8 cellular contexts compared by ENCODE assay signal in the genomic region with DNA sequence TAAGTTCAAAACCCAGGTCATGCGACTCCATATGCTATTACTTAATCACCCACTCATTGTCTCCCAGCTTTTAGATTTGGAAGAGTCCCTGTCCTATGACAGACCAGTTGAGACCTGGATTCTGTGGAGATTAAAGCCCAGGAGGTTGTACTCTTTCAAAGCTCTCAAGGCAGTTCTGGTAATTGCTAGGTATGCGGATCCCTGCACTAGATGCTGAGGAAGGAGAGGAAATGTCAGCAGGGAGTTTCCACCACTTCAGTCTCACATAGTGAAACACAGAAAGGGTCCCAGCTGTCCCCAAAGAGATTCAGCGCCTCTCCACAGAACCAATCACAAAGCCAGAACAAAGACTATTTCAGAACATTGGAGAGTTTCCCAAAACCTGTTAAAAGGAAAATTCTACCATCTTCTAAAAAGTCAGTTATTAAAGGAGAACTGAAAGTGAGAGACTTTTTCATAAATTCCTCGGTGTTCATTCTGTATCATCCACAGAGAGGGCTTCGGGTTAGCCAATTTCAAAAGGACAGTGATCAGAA. TPM values are rescaled to one million over a fixed set of nuclear protein-coding genes. Genes with fewer than 3 reads are reported as not detected.
DNase-seq lines count a peak whose midpoint lies in the region; ATAC-seq and TF ChIP-seq lines count a peak whose summit lies in the region.

No MANE protein-coding gene starts in this region.

- peaks cover 16% of the 10 kb centered on the region for H3K9me3 Mint-ChIP-seq in WTC11
- peaks cover 5% of the 10 kb centered on the region for H3K9me3 Mint-ChIP-seq in type B pancreatic cell
- peaks cover 4% of the 10 kb centered on the region for H3K9me3 Mint-ChIP-seq in osteocyte (ENCODE audit: unreplicated experiment)

- POLR2A ChIA-PET in WTC11 (lab: Charles Lee): no interaction called here

- H3K36me3 Mint-ChIP-seq in WTC11 (peaks cover 57% of the 10 kb centered on the region), type B pancreatic cell (peaks cover 28% of the 10 kb centered on the region), osteocyte (ENCODE audit: unreplicated experiment) (peaks cover 47% of the 10 kb centered on the region)

- no peak for TF ChIP-seq POLR2A in vagina (IDR thresholded peaks at IDR 0.05)

- CTCF ChIA-PET in WTC11 (lab: Charles Lee): no interaction called here

- H3K4me1 Mint-ChIP-seq in WTC11 (peaks cover 16% of the 10 kb centered on the region), type B pancreatic cell (ENCODE audit: unreplicated experiment) (peaks cover 9% of the 10 kb centered on the region), osteocyte (ENCODE audit: unreplicated experiment) (peaks cover 15% of the 10 kb centered on the region)

- no peak for TF ChIP-seq CTCF in WTC11 (IDR thresholded peaks at IDR 0.05)
- no peak for TF ChIP-seq CTCF in vagina (IDR thresholded peaks at IDR 0.05)
- no peak for TF ChIP-seq CTCF in type B pancreatic cell (conservative IDR thresholded peaks at IDR 0.05)
- TF ChIP-seq CTCF in osteocyte (IDR thresholded peaks at IDR 0.05): no peak

- peaks cover 68% of the 10 kb centered on the region for H3K4me1 ChIP-seq in vagina

- H3K4me3 Mint-ChIP-seq in WTC11 (no peak overlapping the region), type B pancreatic cell (no peak overlapping the region), osteocyte (ENCODE audit: unreplicated experiment) (no peak overlapping the region)

- H3K36me3 ChIP-seq in vagina: peaks cover 0 to 22% of the 10 kb centered on the region in 2 donors

- intact Hi-C loops in vagina (cut with DNase I): no loop called here

- H3K27me3 ChIP-seq in vagina: no peaks in the 10 kb centered on the region

- ATAC-seq in HG02981 (IDR thresholded peaks at IDR 0.05; ENCODE audit: unreplicated experiment) (peak; percentile 61), WTC11 (peak; percentile 64)

- H3K27ac ChIP-seq in vagina: peak overlapping the region; percentile 9

- no peak overlapping the region for H3K27ac Mint-ChIP-seq in WTC11
- no peak overlapping the region for H3K27ac Mint-ChIP-seq in type B pancreatic cell
- no peak overlapping the region for H3K27ac Mint-ChIP-seq in osteocyte (ENCODE audit: unreplicated experiment)

- peak; percentile 17 for DNase-seq in stimulated activated CD4-positive, alpha-beta T cell treated with anti-CD3 and anti-CD28 coated beads, Interleukin-4, amount 100 ng/mL, for 24 hours
- no peak for DNase-seq in stimulated activated CD4-positive, alpha-beta T cell treated with anti-CD3 and anti-CD28 coated beads, Interleukin-1b, Interleukin-23, amount 100 ng/mL, for 48 hours
- DNase-seq in WTC11 (ENCODE audit: low spot score) (no peak), vagina (ENCODE audit: extremely low spot score in 2 of 2) (no peak), type B pancreatic cell (ENCODE audit: extremely low spot score, unreplicated experiment) (no peak), mesenteric fat pad (ENCODE audit: low spot score) (no peak), osteocyte (ENCODE audit: extremely low spot score, unreplicated experiment) (no peak)

- H3K27me3 Mint-ChIP-seq in WTC11 (ENCODE audit: low read depth) (peaks cover 3% of the 10 kb centered on the region; the same call in 1 of the 2 replicates), type B pancreatic cell (no peaks in the 10 kb centered on the region), osteocyte (ENCODE audit: unreplicated experiment) (no peaks in the 10 kb centered on the region)

- no peaks in the 10 kb centered on the region for H3K9me3 ChIP-seq in vagina

- no peak overlapping the region for H3K4me3 ChIP-seq in vagina

TF ChIP-seq in WTC11, 78 proteins besides CTCF, POLR2A, EP300 and RAD21:
- no peak for TF ChIP-seq CREB1 (CRISPR knock-in tag; IDR thresholded peaks at IDR 0.05)
- TF ChIP-seq, protein P1, sequence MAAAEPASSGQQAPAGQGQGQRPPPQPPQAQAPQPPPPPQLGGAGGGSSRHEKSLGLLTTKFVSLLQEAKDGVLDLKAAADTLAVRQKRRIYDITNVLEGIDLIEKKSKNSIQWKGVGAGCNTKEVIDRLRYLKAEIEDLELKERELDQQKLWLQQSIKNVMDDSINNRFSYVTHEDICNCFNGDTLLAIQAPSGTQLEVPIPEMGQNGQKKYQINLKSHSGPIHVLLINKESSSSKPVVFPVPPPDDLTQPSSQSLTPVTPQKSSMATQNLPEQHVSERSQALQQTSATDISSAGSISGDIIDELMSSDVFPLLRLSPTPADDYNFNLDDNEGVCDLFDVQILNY (CRISPR knock-in tag; IDR thresholded peaks at IDR 0.05): no peak
- TF ChIP-seq, protein P2, sequence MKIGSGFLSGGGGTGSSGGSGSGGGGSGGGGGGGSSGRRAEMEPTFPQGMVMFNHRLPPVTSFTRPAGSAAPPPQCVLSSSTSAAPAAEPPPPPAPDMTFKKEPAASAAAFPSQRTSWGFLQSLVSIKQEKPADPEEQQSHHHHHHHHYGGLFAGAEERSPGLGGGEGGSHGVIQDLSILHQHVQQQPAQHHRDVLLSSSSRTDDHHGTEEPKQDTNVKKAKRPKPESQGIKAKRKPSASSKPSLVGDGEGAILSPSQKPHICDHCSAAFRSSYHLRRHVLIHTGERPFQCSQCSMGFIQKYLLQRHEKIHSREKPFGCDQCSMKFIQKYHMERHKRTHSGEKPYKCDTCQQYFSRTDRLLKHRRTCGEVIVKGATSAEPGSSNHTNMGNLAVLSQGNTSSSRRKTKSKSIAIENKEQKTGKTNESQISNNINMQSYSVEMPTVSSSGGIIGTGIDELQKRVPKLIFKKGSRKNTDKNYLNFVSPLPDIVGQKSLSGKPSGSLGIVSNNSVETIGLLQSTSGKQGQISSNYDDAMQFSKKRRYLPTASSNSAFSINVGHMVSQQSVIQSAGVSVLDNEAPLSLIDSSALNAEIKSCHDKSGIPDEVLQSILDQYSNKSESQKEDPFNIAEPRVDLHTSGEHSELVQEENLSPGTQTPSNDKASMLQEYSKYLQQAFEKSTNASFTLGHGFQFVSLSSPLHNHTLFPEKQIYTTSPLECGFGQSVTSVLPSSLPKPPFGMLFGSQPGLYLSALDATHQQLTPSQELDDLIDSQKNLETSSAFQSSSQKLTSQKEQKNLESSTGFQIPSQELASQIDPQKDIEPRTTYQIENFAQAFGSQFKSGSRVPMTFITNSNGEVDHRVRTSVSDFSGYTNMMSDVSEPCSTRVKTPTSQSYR (CRISPR knock-in tag; IDR thresholded peaks at IDR 0.05): no peak
- TF ChIP-seq, protein P3, sequence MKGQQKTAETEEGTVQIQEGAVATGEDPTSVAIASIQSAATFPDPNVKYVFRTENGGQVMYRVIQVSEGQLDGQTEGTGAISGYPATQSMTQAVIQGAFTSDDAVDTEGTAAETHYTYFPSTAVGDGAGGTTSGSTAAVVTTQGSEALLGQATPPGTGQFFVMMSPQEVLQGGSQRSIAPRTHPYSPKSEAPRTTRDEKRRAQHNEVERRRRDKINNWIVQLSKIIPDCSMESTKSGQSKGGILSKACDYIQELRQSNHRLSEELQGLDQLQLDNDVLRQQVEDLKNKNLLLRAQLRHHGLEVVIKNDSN (CRISPR knock-in tag; IDR thresholded peaks at IDR 0.05): no peak
- no peak for TF ChIP-seq JAZF1 (CRISPR knock-in tag; IDR thresholded peaks at IDR 0.05)
- no peak for TF ChIP-seq ZNF121 (CRISPR knock-in tag; IDR thresholded peaks at IDR 0.05)
- TF ChIP-seq, protein P4, sequence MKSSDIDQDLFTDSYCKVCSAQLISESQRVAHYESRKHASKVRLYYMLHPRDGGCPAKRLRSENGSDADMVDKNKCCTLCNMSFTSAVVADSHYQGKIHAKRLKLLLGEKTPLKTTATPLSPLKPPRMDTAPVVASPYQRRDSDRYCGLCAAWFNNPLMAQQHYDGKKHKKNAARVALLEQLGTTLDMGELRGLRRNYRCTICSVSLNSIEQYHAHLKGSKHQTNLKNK (CRISPR knock-in tag; IDR thresholded peaks at IDR 0.05): no peak
- TF ChIP-seq MXD4 (CRISPR knock-in tag; IDR thresholded peaks at IDR 0.05; ENCODE audit: borderline replicate concordance): no peak
- TF ChIP-seq, protein P5, sequence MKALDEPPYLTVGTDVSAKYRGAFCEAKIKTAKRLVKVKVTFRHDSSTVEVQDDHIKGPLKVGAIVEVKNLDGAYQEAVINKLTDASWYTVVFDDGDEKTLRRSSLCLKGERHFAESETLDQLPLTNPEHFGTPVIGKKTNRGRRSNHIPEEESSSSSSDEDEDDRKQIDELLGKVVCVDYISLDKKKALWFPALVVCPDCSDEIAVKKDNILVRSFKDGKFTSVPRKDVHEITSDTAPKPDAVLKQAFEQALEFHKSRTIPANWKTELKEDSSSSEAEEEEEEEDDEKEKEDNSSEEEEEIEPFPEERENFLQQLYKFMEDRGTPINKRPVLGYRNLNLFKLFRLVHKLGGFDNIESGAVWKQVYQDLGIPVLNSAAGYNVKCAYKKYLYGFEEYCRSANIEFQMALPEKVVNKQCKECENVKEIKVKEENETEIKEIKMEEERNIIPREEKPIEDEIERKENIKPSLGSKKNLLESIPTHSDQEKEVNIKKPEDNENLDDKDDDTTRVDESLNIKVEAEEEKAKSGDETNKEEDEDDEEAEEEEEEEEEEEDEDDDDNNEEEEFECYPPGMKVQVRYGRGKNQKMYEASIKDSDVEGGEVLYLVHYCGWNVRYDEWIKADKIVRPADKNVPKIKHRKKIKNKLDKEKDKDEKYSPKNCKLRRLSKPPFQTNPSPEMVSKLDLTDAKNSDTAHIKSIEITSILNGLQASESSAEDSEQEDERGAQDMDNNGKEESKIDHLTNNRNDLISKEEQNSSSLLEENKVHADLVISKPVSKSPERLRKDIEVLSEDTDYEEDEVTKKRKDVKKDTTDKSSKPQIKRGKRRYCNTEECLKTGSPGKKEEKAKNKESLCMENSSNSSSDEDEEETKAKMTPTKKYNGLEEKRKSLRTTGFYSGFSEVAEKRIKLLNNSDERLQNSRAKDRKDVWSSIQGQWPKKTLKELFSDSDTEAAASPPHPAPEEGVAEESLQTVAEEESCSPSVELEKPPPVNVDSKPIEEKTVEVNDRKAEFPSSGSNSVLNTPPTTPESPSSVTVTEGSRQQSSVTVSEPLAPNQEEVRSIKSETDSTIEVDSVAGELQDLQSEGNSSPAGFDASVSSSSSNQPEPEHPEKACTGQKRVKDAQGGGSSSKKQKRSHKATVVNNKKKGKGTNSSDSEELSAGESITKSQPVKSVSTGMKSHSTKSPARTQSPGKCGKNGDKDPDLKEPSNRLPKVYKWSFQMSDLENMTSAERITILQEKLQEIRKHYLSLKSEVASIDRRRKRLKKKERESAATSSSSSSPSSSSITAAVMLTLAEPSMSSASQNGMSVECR (CRISPR knock-in tag; IDR thresholded peaks at IDR 0.05; ENCODE audit: borderline replicate concordance): no peak
- TF ChIP-seq SMAD3 (CRISPR knock-in tag; IDR thresholded peaks at IDR 0.05; ENCODE audit: borderline replicate concordance): no peak
- TF ChIP-seq IRF2 (CRISPR knock-in tag; IDR thresholded peaks at IDR 0.05; ENCODE audit: borderline replicate concordance, low read depth): no peak

RNA-seq across cellular contexts. Expression of a gene that starts 53.4 kb away (rescaled TPM):
- 9.3 to 11.8 TPM (median 11.3 TPM) in 3 replicates for total RNA-seq in WTC11 (2021)
- total RNA-seq in vagina: 18.7 TPM
- total RNA-seq in type B pancreatic cell (ENCODE audit: low replicate concordance): 19.7 and 23.6 TPM in 2 replicates
- total RNA-seq in mesenteric fat pad: 35.3 TPM
- 21.8 and 26.6 TPM in 2 replicates for total RNA-seq in osteocyte
